ENCODE assay signal across 15 cellular contexts in genomic region chr4:157048248-157048647, GRCh38. TPM values are rescaled to one million over a fixed set of nuclear protein-coding genes. Genes with fewer than 3 reads are reported as not detected.
DNase-seq lines count a peak whose midpoint lies in the region; ATAC-seq and TF ChIP-seq lines count a peak whose summit lies in the region.
"Had no signal": no experiment of that assay in that cellular context is flagged by ENCODE, and none has a peak within 500 bp of the region (broad histone marks: within the 10 kb centered on the region; RNA-seq: fewer than 3 reads in every experiment).

No MANE protein-coding gene starts in this region.

- DNase-seq in EH (ENCODE audit: low read depth) (peak; percentile 62), body of pancreas (peak in 3 of 4 donors; percentile 16 to 45 (median 23)), left ventricle myocardium superior (no peak), smooth muscle cell (lab: John Stamatoyannopoulos, UW; ENCODE audit: unreplicated experiment) (no peak), caudate nucleus (lab: John Stamatoyannopoulos, UW) (no peak), kidney tubule cell (ENCODE audit: low spot score) (no peak), SIG-M5 treated with dmso at 0.1 percent for 504 hours (lab: John Stamatoyannopoulos, UW; ENCODE audit: unreplicated experiment) (no peak)
- DNase-seq: activated T-cell treated with anti-CD3 and anti-CD28 coated beads for 4 hours; mammary epithelial cell; NCI-H2171 treated with DMSO at 0.1 percent for 48 hours; PC-3; stimulated activated CD8-positive, alpha-beta memory T cell treated with anti-CD3 and anti-CD28 coated beads, Interleukin-4, amount 100 ng/mL, for 48 hours; SW 1271 had no signal

- H4K20me1 ChIP-seq in smooth muscle cell (ENCODE audit: low read depth): no peaks in the 10 kb centered on the region
- H4K20me1 ChIP-seq: BLaER1 treated with 17β-estradiol and CSF1 and Interleukin-3, amounts not matched to agents 10 nM and 100 nM had no signal

- H3K4me3 ChIP-seq in body of pancreas (no peak overlapping the region), smooth muscle cell (no peak overlapping the region)
- H3K4me3 ChIP-seq: BLaER1 treated with 17β-estradiol and CSF1 and Interleukin-3, amounts not matched to agents 10 nM and 100 nM had no signal

- H3K79me2 ChIP-seq in smooth muscle cell (ENCODE audit: low read depth): no peaks in the 10 kb centered on the region

- intact Hi-C loops in body of pancreas (cut with DNase I): loop anchor here (10.0 kb wide), 1 partner anchor 73 kb away; the partner anchor contains the start of gene PDGFC
- intact Hi-C loops in left ventricle myocardium superior (cut with micrococcal nuclease): loop anchor here (10.0 kb wide), 2 partner anchors 453 to 573 kb away; no protein-coding TSS in a partner anchor

- peak overlapping the region; percentile 9 for H3K4me2 ChIP-seq in smooth muscle cell
- H3K4me2 ChIP-seq: BLaER1 treated with 17β-estradiol and CSF1 and Interleukin-3, amounts not matched to agents 10 nM and 100 nM had no signal

- no peaks in the 10 kb centered on the region for H3F3A ChIP-seq in smooth muscle cell (ENCODE audit: low read depth)

- no peaks in the 10 kb centered on the region for H3K36me3 ChIP-seq in body of pancreas (replicated peaks in 1 of 2; ENCODE audit: insufficient read depth in 1 of 2, low read depth in 2 of 2)
- no peaks in the 10 kb centered on the region for H3K36me3 ChIP-seq in smooth muscle cell (ENCODE audit: low read depth)
- H3K36me3 ChIP-seq: BLaER1 treated with 17β-estradiol and CSF1 and Interleukin-3, amounts not matched to agents 10 nM and 100 nM had no signal

- no peaks in the 10 kb centered on the region for H3K4me1 ChIP-seq in body of pancreas
- peaks cover under 1% of the 10 kb centered on the region for H3K4me1 ChIP-seq in smooth muscle cell (ENCODE audit: low read depth)

- no peaks in the 10 kb centered on the region for H3K27me3 ChIP-seq in body of pancreas
- no peaks in the 10 kb centered on the region for H3K27me3 ChIP-seq in smooth muscle cell (ENCODE audit: low read depth)
- H3K27me3 ChIP-seq: BLaER1 treated with 17β-estradiol and CSF1 and Interleukin-3, amounts not matched to agents 10 nM and 100 nM had no signal

- WGBS in body of pancreas, 2 donors: 24 to 25% methylated on average over 2 of the region's 2 CpGs
- 27% methylated on average over 2 of the region's 2 CpGs for WGBS in smooth muscle cell (ENCODE audit: low lambda C conversion rate)

- H3K9me3 ChIP-seq in body of pancreas (no peaks in the 10 kb centered on the region), smooth muscle cell (replicated peaks; ENCODE audit: low read depth) (no peaks in the 10 kb centered on the region)
- H3K9me3 ChIP-seq: BLaER1 treated with 17β-estradiol and CSF1 and Interleukin-3, amounts not matched to agents 10 nM and 100 nM had no signal

- TF ChIP-seq CTCF in body of pancreas (IDR thresholded peaks at IDR 0.05) (no peak), smooth muscle cell (IDR thresholded peaks at IDR 0.05; ENCODE audit: borderline replicate concordance, insufficient read depth, poor library complexity, severe bottlenecking) (no peak)

- no peak overlapping the region for H3K27ac ChIP-seq in body of pancreas
- H3K27ac ChIP-seq in smooth muscle cell (ENCODE audit: low read depth): peak overlapping the region; percentile 17
- no peak overlapping the region for H3K27ac ChIP-seq in caudate nucleus (ENCODE audit: low read depth, low read length)
- H3K27ac ChIP-seq: BLaER1 treated with 17β-estradiol and CSF1 and Interleukin-3, amounts not matched to agents 10 nM and 100 nM had no signal

- ATAC-seq in body of pancreas (no peak), left ventricle myocardium superior (peak; percentile 85), HG02970 (IDR thresholded peaks at IDR 0.05; ENCODE audit: low FRiP score, unreplicated experiment) (no peak)
- ATAC-seq: PC-3 had no signal

- peak overlapping the region; percentile 56 for H2AFZ ChIP-seq in smooth muscle cell (ENCODE audit: low read depth)

- no peak overlapping the region for H3K9ac ChIP-seq in smooth muscle cell (ENCODE audit: low read depth)
- H3K9ac ChIP-seq: BLaER1 treated with 17β-estradiol and CSF1 and Interleukin-3, amounts not matched to agents 10 nM and 100 nM had no signal

- no peak for TF ChIP-seq POLR2A in body of pancreas (IDR thresholded peaks at IDR 0.05)

RNA-seq across cellular contexts. Expression of gene GLRB, which starts 27.7 kb away (rescaled TPM):
- total RNA-seq in body of pancreas: 1 to 10 TPM; 3.0 to 7.0 TPM
- 11.2 TPM for total RNA-seq in left ventricle myocardium superior
- 4.8 and 14.2 TPM in 2 replicates for total RNA-seq in smooth muscle cell
- polyA plus RNA-seq in smooth muscle cell: 4.0 and 4.8 TPM in 2 replicates

Comparison
In these comparisons a context has a peak if more than half of its experiments do, and no peak if none do; other contexts are left out.
1. DNase-seq: peak in EH (single experiment) and body of pancreas (3 of 4); none in left ventricle myocardium superior (single experiment), smooth muscle cell (single experiment), caudate nucleus (0 of 61), kidney tubule cell (single experiment) and SIG-M5 treated with dmso at 0.1 percent for 504 hours (single experiment).